8 cellular contexts compared by ENCODE assay signal in the genomic region with DNA sequence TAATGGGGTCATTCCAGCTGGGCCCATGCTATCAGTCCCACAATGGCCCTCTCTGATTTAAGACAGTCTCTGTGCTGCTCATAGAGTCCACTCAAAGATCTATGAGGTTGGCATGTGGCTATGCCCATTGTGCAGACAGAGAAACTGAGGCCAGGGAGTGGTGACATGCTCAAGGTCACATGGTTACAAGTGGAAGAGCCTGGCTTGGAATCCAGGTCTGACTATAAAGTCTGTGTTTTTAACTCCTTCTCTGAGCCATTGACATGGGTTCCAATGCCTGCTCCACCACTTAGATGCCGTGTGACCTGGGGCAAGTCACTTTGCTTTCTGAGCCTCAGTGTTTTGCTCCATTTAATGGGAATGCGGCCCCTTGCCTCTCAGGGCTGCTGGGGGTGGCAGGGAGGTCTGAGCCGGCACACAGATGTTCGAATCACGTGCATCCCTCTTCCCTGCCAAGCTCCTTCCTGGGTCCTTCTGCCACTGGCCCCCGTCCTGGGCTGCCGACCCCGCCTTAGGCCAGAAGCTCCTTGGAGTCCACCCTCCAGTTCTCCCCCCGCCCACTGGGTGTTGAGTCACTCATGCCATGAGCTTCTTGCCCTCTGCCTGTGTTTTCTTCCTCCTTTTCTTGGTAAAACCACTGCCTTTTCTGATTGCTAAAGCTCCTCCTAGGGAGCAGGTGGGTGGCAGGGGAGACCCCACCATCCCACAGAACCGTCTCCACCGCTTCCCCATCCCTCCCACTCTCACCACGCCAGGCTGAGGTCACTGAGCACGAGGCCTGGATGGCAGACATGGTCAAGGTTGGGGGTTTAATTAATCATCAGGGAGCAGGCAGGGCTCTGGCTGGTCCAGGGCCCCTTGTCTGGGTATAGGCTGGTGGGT. TPM values are rescaled to one million over a fixed set of nuclear protein-coding genes. Genes with fewer than 3 reads are reported as not detected.
DNase-seq lines count a peak whose midpoint lies in the region; ATAC-seq and TF ChIP-seq lines count a peak whose summit lies in the region.

No MANE protein-coding gene starts in this region.

- H3K4me3 Mint-ChIP-seq in osteocyte (ENCODE audit: unreplicated experiment) = no peak overlapping the region

- peak overlapping the region; percentile 42 for H3K27ac Mint-ChIP-seq in osteocyte (ENCODE audit: unreplicated experiment)

- H3K27me3 Mint-ChIP-seq in osteocyte (ENCODE audit: unreplicated experiment) = no peaks in the 10 kb centered on the region

- no peak overlapping the region for H3K4me3 ChIP-seq in cardiac fibroblast (replicated peaks in 1 of 2; ENCODE audit: low read depth in 2 of 2, low read length in 2 of 2)

- ATAC-seq in GM18907 (IDR thresholded peaks at IDR 0.05; ENCODE audit: unreplicated experiment) (no peak), HG02981 (IDR thresholded peaks at IDR 0.05; ENCODE audit: unreplicated experiment) (no peak)

- DNase-seq in AG20443 (ENCODE audit: low spot score) (peak; percentile 76), LHCN-M2 (ENCODE audit: low read depth) (peak; percentile 30), cardiac fibroblast (ENCODE audit: low read depth in 2 of 2) (peak; percentile 46 to 67), osteocyte (ENCODE audit: extremely low spot score, unreplicated experiment) (no peak), NCI-H2227 treated with DMSO at 0.1 percent for 48 hours (lab: John Stamatoyannopoulos, UW) (no peak), epidermal melanocyte (ENCODE audit: insufficient read length, low spot score) (no peak)

- no peak for TF ChIP-seq CTCF in cardiac fibroblast (IDR thresholded peaks at IDR 0.05; ENCODE audit: low read depth, low read length)
- no peak for TF ChIP-seq CTCF in osteocyte (IDR thresholded peaks at IDR 0.05)

- H3K36me3 Mint-ChIP-seq in osteocyte (ENCODE audit: unreplicated experiment) = no peaks in the 10 kb centered on the region

- peaks cover 18% of the 10 kb centered on the region for H3K4me1 Mint-ChIP-seq in osteocyte (ENCODE audit: unreplicated experiment)

- no peaks in the 10 kb centered on the region for H3K9me3 Mint-ChIP-seq in osteocyte (ENCODE audit: unreplicated experiment)

RNA-seq across cellular contexts. Expression of a gene that starts 35.7 kb away (rescaled TPM):
- total RNA-seq in LHCN-M2 (2014; rRNA removed) (54.9 and 59.3 TPM in 2 replicates), osteocyte (59.1 and 60.7 TPM in 2 replicates)
- 13.4 TPM for polyA plus RNA-seq in LHCN-M2 (2012)

Comparison
In these comparisons a context has a peak if more than half of its experiments do, and no peak if none do; other contexts are left out.
1. DNase-seq: peak in AG20443 (single experiment), LHCN-M2 (single experiment) and cardiac fibroblast (2 of 2); none in osteocyte (single experiment), NCI-H2227 treated with DMSO at 0.1 percent for 48 hours (single experiment) and epidermal melanocyte (single experiment).